In the genomic region with DNA sequence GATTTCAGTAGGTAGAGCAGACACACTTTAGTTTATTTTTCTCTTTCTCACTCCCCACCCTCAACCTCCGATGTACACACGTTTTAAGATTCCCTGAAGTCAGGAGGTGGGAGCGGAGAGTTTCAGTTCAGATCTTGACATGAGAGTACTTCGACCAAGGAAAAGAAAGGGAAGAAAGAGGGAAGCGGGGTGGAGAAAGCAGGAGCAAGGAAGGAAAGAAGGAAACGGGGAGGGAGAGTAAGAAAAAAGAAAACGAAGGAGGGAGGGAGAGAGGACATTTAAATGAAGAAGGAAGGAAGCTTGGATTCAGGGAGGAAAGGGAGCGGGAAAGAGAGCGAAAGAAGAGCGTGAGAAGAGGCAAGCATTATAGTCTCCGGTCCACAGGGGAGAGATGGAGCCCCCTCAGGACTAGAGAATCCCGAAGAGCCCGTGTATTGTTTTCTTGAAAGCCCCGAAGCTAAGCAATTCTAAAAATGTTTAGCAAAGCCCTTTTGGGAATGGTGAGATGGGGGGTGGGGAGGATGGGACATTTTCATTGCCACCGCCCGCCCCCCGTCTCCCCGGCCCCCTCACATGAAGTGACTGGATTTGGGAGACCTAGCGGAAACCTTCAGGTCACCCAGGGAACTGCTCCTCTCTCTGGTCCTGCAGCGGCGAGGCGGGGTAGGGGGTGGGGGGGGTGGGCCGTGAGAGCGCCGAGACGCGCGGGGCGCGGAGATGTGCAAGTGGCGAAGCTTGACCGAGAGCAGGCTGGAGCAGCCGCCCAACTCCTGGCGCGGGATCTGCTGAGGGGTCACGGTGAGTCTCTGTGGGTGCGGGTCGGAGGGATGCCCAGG, we compare ENCODE assay signal across 8 cellular contexts. TPM values are rescaled to one million over a fixed set of nuclear protein-coding genes. Genes with fewer than 3 reads are reported as not detected.
DNase-seq lines count a peak whose midpoint lies in the region; ATAC-seq, FAIRE-seq and TF ChIP-seq lines count a peak whose summit lies in the region.

No MANE protein-coding gene starts in this region.

- ATAC-seq in gastroesophageal sphincter (peak; percentile 33), GM19452 (IDR thresholded peaks at IDR 0.05; ENCODE audit: unreplicated experiment) (no peak)

- no peak for FAIRE-seq in GM12891 (lab: Jason Lieb, UNC)

- H3K4me1 ChIP-seq in SJCRH30: 0 out of 2 replicates have a peak, but pooled peaks cover 3% of the 10 kb centered on the region
- H3K4me1 ChIP-seq in gastroesophageal sphincter: peaks cover 0 to 25% (median 0%) of the 10 kb centered on the region in 3 donors
- no peaks in the 10 kb centered on the region for H3K4me1 ChIP-seq in prostate gland (replicated peaks)

- TF ChIP-seq EP300 in gastroesophageal sphincter (IDR thresholded peaks at IDR 0.05): no peak

- DNase-seq in EH (ENCODE audit: low read depth) (peak; percentile 44), SJCRH30 (peak; percentile 74 to 76), prostate gland (ENCODE audit: low spot score) (no peak), LoVo (ENCODE audit: low spot score) (no peak), NCI-H187 treated with DMSO at 0.1 percent for 48 hours (lab: John Stamatoyannopoulos, UW) (no peak), GM12891 (ENCODE audit: insufficient read length, low spot score) (no peak)

- H3K4me3 ChIP-seq in SJCRH30: peak overlapping the region; percentile 97
- peak overlapping the region; percentile 47 to 66 for H3K4me3 ChIP-seq in gastroesophageal sphincter
- H3K4me3 ChIP-seq in prostate gland: peak overlapping the region; percentile 56 to 65

- H3K27ac ChIP-seq in SJCRH30 (peak overlapping the region; percentile 73), gastroesophageal sphincter (peak overlapping the region in 2 of 4 donors; percentile 21 to 67), prostate gland (peak overlapping the region; percentile 74 to 87)

- TF ChIP-seq POLR2A in gastroesophageal sphincter (IDR thresholded peaks at IDR 0.05): no peak
- no peak for TF ChIP-seq POLR2A in prostate gland (IDR thresholded peaks at IDR 0.05)
- TF ChIP-seq POLR2A in GM12891 (IDR thresholded peaks at IDR 0.05; ENCODE audit: low read depth, low read length): no peak

- TF ChIP-seq CTCF in gastroesophageal sphincter (IDR thresholded peaks at IDR 0.05) (no peak), prostate gland (IDR thresholded peaks at IDR 0.05) (no peak)

- no peaks in the 10 kb centered on the region for H3K27me3 ChIP-seq in SJCRH30
- H3K27me3 ChIP-seq in gastroesophageal sphincter: peaks cover 23% of the 10 kb centered on the region
- H3K27me3 ChIP-seq in prostate gland (replicated peaks; ENCODE audit: insufficient read depth): no peaks in the 10 kb centered on the region

- intact Hi-C loops in prostate gland (cut with DNase I): no loop called here

- 0 to 1% methylated on average over 7 to 14 of the region's 38 CpGs for WGBS in gastroesophageal sphincter (ENCODE audit: low coverage in 1 of 2), 2 donors
- 2% methylated on average over 27 of the region's 38 CpGs for WGBS in prostate gland

- no peaks in the 10 kb centered on the region for H3K9me3 ChIP-seq in SJCRH30 (replicated peaks)
- H3K9me3 ChIP-seq in gastroesophageal sphincter: peaks cover 0 to 6% (median 0%) of the 10 kb centered on the region in 3 donors
- H3K9me3 ChIP-seq in prostate gland: no peaks in the 10 kb centered on the region

- peaks cover under 1% of the 10 kb centered on the region; the same call in 1 of the 2 replicates for H3K36me3 ChIP-seq in SJCRH30
- H3K36me3 ChIP-seq in gastroesophageal sphincter: no peaks in the 10 kb centered on the region
- H3K36me3 ChIP-seq in prostate gland: no peaks in the 10 kb centered on the region

TF ChIP-seq in GM12891, 5 proteins besides CTCF, POLR2A, EP300 and RAD21:
- TF ChIP-seq POLR2AphosphoS5 (IDR thresholded peaks at IDR 0.05; ENCODE audit: low read depth, low read length): no peak

RNA-seq across cellular contexts. Expression of gene MME, which starts 0.9 kb away (rescaled TPM):
- total RNA-seq in SJCRH30 (2014; rRNA removed; shearing (Covaris generic)): 71.1 and 71.5 TPM in 2 replicates
- total RNA-seq in gastroesophageal sphincter: 10 to 100 TPM in 2 of 4 donors, 1 to 10 TPM in 2; 1.5 to 81.7 (median 20.5) TPM
- total RNA-seq in prostate gland: 100 to 1,000 TPM in 1 of 2 donors, 10 to 100 TPM in 1; 56.3 to 103 TPM
- not detected for polyA plus RNA-seq in GM12891 (2012; ENCODE audit: low read depth, missing spikeins)

Comparison
In these comparisons a context has a peak if more than half of its experiments do, and no peak if none do; other contexts are left out.
1. DNase-seq: peak in EH (single experiment) and SJCRH30 (2 of 2); none in prostate gland (single experiment), LoVo (single experiment), NCI-H187 treated with DMSO at 0.1 percent for 48 hours (single experiment) and GM12891 (single experiment).
2. Peak in every context shown above with its lines, with median percentiles within 50 percentile points of each other: H3K4me3 ChIP-seq.